ENCODE assay signal across 1 cellular context in genomic region chr5:74542477-74542876, GRCh38.
TF ChIP-seq lines count a peak whose summit lies in the region.

No MANE protein-coding gene starts in this region.

TF ChIP-seq in HEK293, 187 proteins besides CTCF, POLR2A, EP300 and RAD21 (continued from another document):
- TF ChIP-seq ZNF416 (tag by site-specific recombination; IDR thresholded peaks at IDR 0.05) (no peak), ZNF146 (tag by site-specific recombination; IDR thresholded peaks at IDR 0.05) (no peak), ZNF548 (tag by site-specific recombination; IDR thresholded peaks at IDR 0.05) (no peak), ZNF280D (tag by site-specific recombination; IDR thresholded peaks at IDR 0.05) (no peak), ZBTB8A (tag by site-specific recombination; IDR thresholded peaks at IDR 0.05) (no peak), ZNF362 (tag by site-specific recombination; IDR thresholded peaks at IDR 0.05) (no peak), ZNF626 (tag by site-specific recombination; IDR thresholded peaks at IDR 0.05) (no peak)
TF ChIP-seq in HEK293: peak in this region for 0.
